In the genomic region with DNA sequence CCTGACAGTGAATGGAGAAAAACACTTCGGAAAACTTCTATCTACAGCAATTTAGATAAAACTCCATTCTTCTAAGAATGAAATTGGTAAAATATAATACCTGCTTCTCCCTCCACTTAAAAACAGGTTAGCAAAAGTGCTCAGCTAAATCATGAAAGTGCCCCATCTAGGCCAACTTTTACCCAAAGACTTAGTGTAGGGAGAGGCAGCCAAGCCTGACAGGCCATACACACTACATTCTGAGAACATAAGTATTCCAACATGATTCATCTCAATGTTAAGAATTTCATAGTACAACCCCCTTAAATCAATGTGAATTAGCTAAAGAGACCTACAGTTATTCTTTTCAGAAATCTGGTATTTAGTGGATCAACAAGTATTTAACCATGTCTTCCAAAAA, we compare ENCODE assay signal across 26 cellular contexts. TPM values are rescaled to one million over a fixed set of nuclear protein-coding genes. Genes with fewer than 3 reads are reported as not detected.
DNase-seq lines count a peak whose midpoint lies in the region; ATAC-seq, FAIRE-seq and TF ChIP-seq lines count a peak whose summit lies in the region.
"Had no signal": no experiment of that assay in that cellular context is flagged by ENCODE, and none has a peak within 500 bp of the region (broad histone marks: within the 10 kb centered on the region; RNA-seq: fewer than 3 reads in every experiment).

No MANE protein-coding gene starts in this region.

- peak overlapping the region in 7 of 9 donors; percentile 2 to 65 (median 34) for H3K27ac Mint-ChIP-seq in naive thymus-derived CD4-positive, alpha-beta T cell
- H3K27ac Mint-ChIP-seq: activated CD4-positive, alpha-beta T cell treated with anti-CD3 and anti-CD28 coated beads for 36 hours; activated naive CD4-positive, alpha-beta T cell treated with anti-CD3 and anti-CD28 coated beads, Interleukin-2, amount 10 ng/mL, durations not matched to agents 7 days and 5 days; dendritic cell treated with granulocyte-macrophage colony-stimulating factor and Interleukin-4, amounts not matched to agents 40 ng/mL and 50 ng/mL, for 4 days; T-helper 1 cell treated with Interleukin-12 subunit alpha and Interleukin-12 subunit beta and Interleukin-4 antibody, amounts not matched to agents 30 μg/mL and 1 μg/mL, for 36 hours had no signal

- H3K4me1 ChIP-seq in HEK293 (ENCODE audit: control insufficient read depth, insufficient read depth, low read length) (no peaks in the 10 kb centered on the region), neuronal stem cell (ENCODE audit: control insufficient read depth in 2 of 2, insufficient read depth in 1 of 2, low read depth in 1 of 2, low read length in 2 of 2) (peaks cover 2 to 3% of the 10 kb centered on the region in 2 donors)
- peaks cover 6 to 32% of the 10 kb centered on the region in 2 donors for H3K4me1 ChIP-seq in naive thymus-derived CD4-positive, alpha-beta T cell (ENCODE audit: control insufficient read depth in 2 of 2, insufficient read depth in 2 of 2, low read length in 2 of 2)
- H3K4me1 ChIP-seq: parathyroid adenoma, SJSA1 had no signal

- no peak overlapping the region for H2BK120ac ChIP-seq in neuronal stem cell (ENCODE audit: low read depth, low read length)

- TF ChIP-seq CTCF in HEK293 (tag by site-specific recombination; IDR thresholded peaks at IDR 0.05) = no peak

- H4K8ac ChIP-seq in neuronal stem cell (ENCODE audit: low read depth, low read length) = no peak overlapping the region

- H3K36me3 ChIP-seq in HEK293 (ENCODE audit: control insufficient read depth in 2 of 2, insufficient read depth in 1 of 2, low read length in 2 of 2) (peaks cover 0 to 4% of the 10 kb centered on the region in 2 experiments; a peak in 1 of 3 replicates), neuronal stem cell (replicated peaks in 1 of 2; ENCODE audit: control insufficient read depth in 2 of 2, insufficient read depth in 2 of 2, low read length in 2 of 2) (peaks cover 0 to 16% of the 10 kb centered on the region in 2 donors), MG63 (peaks cover 16% of the 10 kb centered on the region)
- no peaks in the 10 kb centered on the region for H3K36me3 ChIP-seq in naive thymus-derived CD4-positive, alpha-beta T cell (ENCODE audit: control insufficient read depth in 2 of 3, insufficient read depth in 3 of 3, low read length in 3 of 3)
- H3K36me3 ChIP-seq: gastroesophageal sphincter, right lobe of liver had no signal

- H3K14ac ChIP-seq in neuronal stem cell (ENCODE audit: low read length) = no peak overlapping the region

- no peak for ATAC-seq in naive thymus-derived CD4-positive, alpha-beta T cell
- ATAC-seq: activated CD4-positive, alpha-beta T cell treated with anti-CD3 and anti-CD28 coated beads for 36 hours; activated T-cell treated with anti-CD3 and anti-CD28 coated beads, Interleukin-2, amount 50 U/mL, for 4 hours; gastroesophageal sphincter; right lobe of liver had no signal

- no peaks in the 10 kb centered on the region for H3K27me3 ChIP-seq in naive thymus-derived CD4-positive, alpha-beta T cell (ENCODE audit: control insufficient read depth in 2 of 2, insufficient read depth in 2 of 2, low read length in 2 of 2)
- H3K27me3 ChIP-seq in neuronal stem cell (ENCODE audit: control insufficient read depth in 3 of 3, insufficient read depth in 3 of 3, low read depth in 1 of 3, low read length in 3 of 3) (no peaks in the 10 kb centered on the region), MG63 (no peaks in the 10 kb centered on the region)
- H3K27me3 ChIP-seq: gastroesophageal sphincter, right lobe of liver, SJSA1, tibial nerve had no signal

- FAIRE-seq in GM12892 (lab: Jason Lieb, UNC) (peak; percentile 46), RCC 7860 (lab: Jason Lieb, UNC) (peak; percentile 85)
- FAIRE-seq: endometrium, HTR-8/SVneo, islet of Langerhans had no signal

- POLR2A ChIA-PET in HEK293 (lab: Yijun Ruan, JAX) = no interaction called here
- POLR2A ChIA-PET in naive thymus-derived CD4-positive, alpha-beta T cell (lab: Charles Lee) = interaction anchor here (0.7 kb wide), 1 partner anchor 52 kb away, joined by 3 read pairs; no protein-coding TSS in a partner anchor

- H3K4me3 Mint-ChIP-seq in naive thymus-derived CD4-positive, alpha-beta T cell = peak overlapping the region in 1 of 10 donors; percentile 8
- H3K4me3 Mint-ChIP-seq: activated CD4-positive, alpha-beta T cell treated with anti-CD3 and anti-CD28 coated beads for 36 hours; activated naive CD4-positive, alpha-beta T cell treated with anti-CD3 and anti-CD28 coated beads, Interleukin-2, amount 10 ng/mL, durations not matched to agents 7 days and 5 days; activated T-cell treated with anti-CD3 and anti-CD28 coated beads, Interleukin-2, amount 50 U/mL, for 4 hours; dendritic cell treated with granulocyte-macrophage colony-stimulating factor and Interleukin-4, amounts not matched to agents 40 ng/mL and 50 ng/mL, for 4 days; H9; T-helper 1 cell treated with Interleukin-12 subunit alpha and Interleukin-12 subunit beta and Interleukin-4 antibody, amounts not matched to agents 30 μg/mL and 1 μg/mL, for 36 hours had no signal

- intact Hi-C loops in naive thymus-derived CD4-positive, alpha-beta T cell (cut with micrococcal nuclease) = no loop called here

- H3K23ac ChIP-seq in neuronal stem cell (ENCODE audit: low read depth, low read length, poor library complexity) = no peak overlapping the region

- no peak overlapping the region for H3K27ac ChIP-seq in HEK293 (ENCODE audit: extremely low read depth, low read depth, low read length)
- no peak overlapping the region for H3K27ac ChIP-seq in naive thymus-derived CD4-positive, alpha-beta T cell (ENCODE audit: low read depth, low read length)
- no peak overlapping the region for H3K27ac ChIP-seq in neuronal stem cell (replicated peaks; ENCODE audit: low read length)
- H3K27ac ChIP-seq: gastroesophageal sphincter, parathyroid adenoma, right lobe of liver, SJSA1, tibial nerve had no signal

- WGBS in neuronal stem cell (ENCODE audit: extremely low coverage in 2 of 2, insufficient read length in 2 of 2, insufficient replicate concordance in 1 of 2), 2 donors = no CpG with 5 or more reads among the region's 1 CpG

- no peak overlapping the region for H2BK15ac ChIP-seq in neuronal stem cell (ENCODE audit: low read length)

- no peak overlapping the region for H2AK5ac ChIP-seq in neuronal stem cell (ENCODE audit: low read depth, low read length)

- H3K4ac ChIP-seq in neuronal stem cell (ENCODE audit: low read length) = no peak overlapping the region

- peaks cover 29 to 93% (median 87%) of the 10 kb centered on the region in 7 donors for H3K4me1 Mint-ChIP-seq in naive thymus-derived CD4-positive, alpha-beta T cell

- DNase-seq in GM12892 (ENCODE audit: insufficient read length) = no peak
- DNase-seq in RCC 7860 (ENCODE audit: low spot score) = peak; percentile 27
- DNase-seq in naive thymus-derived CD4-positive, alpha-beta T cell = no peak
- DNase-seq in SIG-M5 (lab: John Stamatoyannopoulos, UW) = no peak
- DNase-seq in neuronal stem cell (ENCODE audit: low spot score) = no peak
- no peak for DNase-seq in MG63
- DNase-seq: activated CD4-positive, alpha-beta T cell treated with anti-CD3 and anti-CD28 coated beads for 36 hours; activated naive CD4-positive, alpha-beta T cell treated with anti-CD3 and anti-CD28 coated beads, Interleukin-2, amount 10 ng/mL, durations not matched to agents 7 days and 5 days; activated T-cell treated with anti-CD3 and anti-CD28 coated beads, Interleukin-2, amount 50 U/mL, for 4 hours; CD4-positive, CD25-positive, alpha-beta regulatory T cell; H9; MV-4-11; NCI-H146; NCI-H510A treated with DMSO at 0.1 percent for 48 hours; right lobe of liver; stimulated activated CD4-positive, alpha-beta T cell treated with anti-CD3 and anti-CD28 coated beads, Interleukin-4, amount 100 ng/mL, for 4 hours had no signal

- H3K9me3 ChIP-seq in HEK293 (ENCODE audit: control insufficient read depth, insufficient read depth, low read depth, low read length) = no peaks in the 10 kb centered on the region
- no peaks in the 10 kb centered on the region for H3K9me3 ChIP-seq in naive thymus-derived CD4-positive, alpha-beta T cell (ENCODE audit: control insufficient read depth in 2 of 3, low read length in 3 of 3)
- peaks cover 0 to 10% of the 10 kb centered on the region in 2 donors for H3K9me3 ChIP-seq in neuronal stem cell (replicated peaks in 1 of 2; ENCODE audit: control insufficient read depth in 2 of 2, insufficient read depth in 1 of 2, low read depth in 1 of 2, low read length in 2 of 2)
- H3K9me3 ChIP-seq in MG63 = no peaks in the 10 kb centered on the region
- H3K9me3 ChIP-seq: gastroesophageal sphincter, right lobe of liver, SJSA1, tibial nerve had no signal

- H3K79me1 ChIP-seq in neuronal stem cell (ENCODE audit: low read depth, low read length) = no peaks in the 10 kb centered on the region

- TF ChIP-seq POLR2A in GM12892 (IDR thresholded peaks at IDR 0.05; ENCODE audit: low read depth, low read length) = no peak

- CTCF ChIA-PET in HEK293 (lab: Yijun Ruan, JAX) = interaction anchor here (0.7 to 1.6 kb wide), 2 partner anchors 170 to 597 kb away, joined by 3 read pairs; no protein-coding TSS in a partner anchor
- CTCF ChIA-PET in naive thymus-derived CD4-positive, alpha-beta T cell (lab: Charles Lee) = interaction anchor here (0.6 to 0.7 kb wide), 3 partner anchors 9 to 227 kb away, joined by 3 to 4 read pairs (median 3); no protein-coding TSS in a partner anchor

- H2BK12ac ChIP-seq in neuronal stem cell (ENCODE audit: low read length) = no peak overlapping the region

- no peak overlapping the region for H3K4me3 ChIP-seq in HEK293 (ENCODE audit: low read depth, low read length)
- no peak overlapping the region for H3K4me3 ChIP-seq in naive thymus-derived CD4-positive, alpha-beta T cell (ENCODE audit: low read length)
- H3K4me3 ChIP-seq in neuronal stem cell (ENCODE audit: low read length in 2 of 2) = no peak overlapping the region
- H3K4me3 ChIP-seq in MG63 = no peak overlapping the region
- H3K4me3 ChIP-seq: gastroesophageal sphincter, right lobe of liver, SJSA1, tibial nerve had no signal

- H3K27me3 Mint-ChIP-seq in naive thymus-derived CD4-positive, alpha-beta T cell = no peaks in the 10 kb centered on the region
- H3K27me3 Mint-ChIP-seq: activated CD4-positive, alpha-beta T cell treated with anti-CD3 and anti-CD28 coated beads for 36 hours; activated naive CD4-positive, alpha-beta T cell treated with anti-CD3 and anti-CD28 coated beads, Interleukin-2, amount 10 ng/mL, durations not matched to agents 7 days and 5 days; CD4-positive, CD25-positive, alpha-beta regulatory T cell; dendritic cell treated with granulocyte-macrophage colony-stimulating factor and Interleukin-4, amounts not matched to agents 40 ng/mL and 50 ng/mL, for 4 days had no signal

- no peak overlapping the region for H3K9ac ChIP-seq in neuronal stem cell (ENCODE audit: low read depth, low read length, poor library complexity)
- H3K9ac ChIP-seq: parathyroid adenoma had no signal

- no peak overlapping the region for H2AFZ ChIP-seq in neuronal stem cell (ENCODE audit: low read length)
- H2AFZ ChIP-seq: parathyroid adenoma had no signal

- H2BK5ac ChIP-seq in neuronal stem cell (ENCODE audit: low read length) = no peak overlapping the region

- H4K91ac ChIP-seq in neuronal stem cell (ENCODE audit: low read depth, low read length, poor library complexity) = no peak overlapping the region

- no peak overlapping the region for H3K4me2 ChIP-seq in neuronal stem cell (ENCODE audit: insufficient read depth, low read length, poor library complexity, severe bottlenecking)

- H3K9me3 Mint-ChIP-seq in naive thymus-derived CD4-positive, alpha-beta T cell = peaks cover 0 to 3% (median 0%) of the 10 kb centered on the region in 11 donors
- H3K9me3 Mint-ChIP-seq: activated naive CD4-positive, alpha-beta T cell treated with anti-CD3 and anti-CD28 coated beads, Interleukin-2, amount 10 ng/mL, durations not matched to agents 7 days and 5 days; CD4-positive, CD25-positive, alpha-beta regulatory T cell; H9; T-helper 1 cell treated with Interleukin-12 subunit alpha and Interleukin-12 subunit beta and Interleukin-4 antibody, amounts not matched to agents 30 μg/mL and 1 μg/mL, for 36 hours had no signal

- H3K36me3 Mint-ChIP-seq in naive thymus-derived CD4-positive, alpha-beta T cell = peaks cover 0 to 20% (median 10%) of the 10 kb centered on the region in 5 donors

- H3K18ac ChIP-seq in neuronal stem cell (ENCODE audit: low read length) = no peak overlapping the region

RNA-seq across cellular contexts. Expression of a gene that starts 7.2 kb away (rescaled TPM):
- polyA plus RNA-seq in GM12892 (2012; ENCODE audit: missing spikeins) = 26.1 TPM
- 10 to 100 TPM; 11.1 to 28.4 (median 21.0) TPM for total RNA-seq in naive thymus-derived CD4-positive, alpha-beta T cell
- 10 to 100 TPM in 1 of 2 donors, 1 to 10 TPM in 1; 9.6 to 10.3 TPM for polyA plus RNA-seq in naive thymus-derived CD4-positive, alpha-beta T cell
- polyA plus RNA-seq in neuronal stem cell (2013, experiment 1 of 2) = 39.6 TPM
- 40.5 TPM for polyA plus RNA-seq in neuronal stem cell (2013, experiment 2 of 2)
- total RNA-seq in MG63 (2014; rRNA removed; shearing (Covaris generic); ENCODE audit: low replicate concordance) = 28.8 and 39.5 TPM in 2 replicates
